ENCODE assay signal across 1 cellular context in the genomic region with DNA sequence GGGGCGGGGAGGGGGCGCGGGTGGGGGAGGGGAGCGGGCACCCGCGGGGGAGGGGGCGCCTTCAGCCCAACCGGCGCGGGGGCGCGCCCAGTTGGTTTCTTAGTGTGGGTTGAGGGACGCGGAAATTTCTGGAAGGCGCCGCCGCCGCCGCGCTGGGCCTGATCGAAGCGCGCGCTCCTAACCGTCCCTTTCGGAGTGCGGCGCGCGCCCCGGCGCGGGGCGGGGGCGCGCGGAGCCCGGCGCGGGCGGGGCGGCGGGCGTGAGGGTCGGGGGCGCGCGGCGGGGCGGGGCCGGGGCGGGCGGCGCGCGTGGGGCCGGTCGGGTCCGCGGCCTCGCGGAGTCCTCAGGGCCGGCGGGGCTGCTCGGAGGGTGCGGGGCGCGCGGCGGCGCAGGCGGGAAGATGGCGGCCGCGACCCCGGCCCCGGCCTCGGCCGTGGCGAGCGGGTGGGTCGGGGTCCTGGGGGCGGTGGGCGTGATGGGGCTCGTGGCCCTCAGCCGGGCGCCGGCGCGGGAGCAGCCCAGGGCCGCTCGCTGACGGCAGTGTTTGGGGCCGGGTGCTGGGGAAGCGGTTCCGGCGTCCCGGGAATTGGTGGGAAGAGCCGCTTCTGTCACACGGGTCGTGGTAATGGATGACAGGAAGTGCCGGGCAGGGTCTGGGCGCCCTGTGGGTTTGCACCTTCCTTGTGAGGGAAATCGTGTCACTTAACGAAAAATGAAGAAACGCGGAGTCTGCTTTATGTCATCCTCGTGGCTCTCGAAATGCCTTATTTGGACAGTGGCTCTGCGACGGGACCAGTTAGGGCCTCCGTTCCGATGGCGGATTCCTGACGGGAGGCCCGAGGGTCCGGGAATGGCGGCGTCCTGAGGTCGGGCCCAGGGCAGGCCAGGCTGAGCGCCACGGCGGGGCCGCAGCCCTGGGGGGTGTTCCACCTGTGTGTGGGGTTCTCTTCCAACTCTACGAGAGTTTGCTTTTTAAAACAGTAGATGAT.
TF ChIP-seq lines count a peak whose summit lies in the region.

No MANE protein-coding gene starts in this region.

TF ChIP-seq in K562, 482 proteins besides CTCF, POLR2A, EP300 and RAD21 (continued from another document and continues in another):
- TF ChIP-seq, protein P1, sequence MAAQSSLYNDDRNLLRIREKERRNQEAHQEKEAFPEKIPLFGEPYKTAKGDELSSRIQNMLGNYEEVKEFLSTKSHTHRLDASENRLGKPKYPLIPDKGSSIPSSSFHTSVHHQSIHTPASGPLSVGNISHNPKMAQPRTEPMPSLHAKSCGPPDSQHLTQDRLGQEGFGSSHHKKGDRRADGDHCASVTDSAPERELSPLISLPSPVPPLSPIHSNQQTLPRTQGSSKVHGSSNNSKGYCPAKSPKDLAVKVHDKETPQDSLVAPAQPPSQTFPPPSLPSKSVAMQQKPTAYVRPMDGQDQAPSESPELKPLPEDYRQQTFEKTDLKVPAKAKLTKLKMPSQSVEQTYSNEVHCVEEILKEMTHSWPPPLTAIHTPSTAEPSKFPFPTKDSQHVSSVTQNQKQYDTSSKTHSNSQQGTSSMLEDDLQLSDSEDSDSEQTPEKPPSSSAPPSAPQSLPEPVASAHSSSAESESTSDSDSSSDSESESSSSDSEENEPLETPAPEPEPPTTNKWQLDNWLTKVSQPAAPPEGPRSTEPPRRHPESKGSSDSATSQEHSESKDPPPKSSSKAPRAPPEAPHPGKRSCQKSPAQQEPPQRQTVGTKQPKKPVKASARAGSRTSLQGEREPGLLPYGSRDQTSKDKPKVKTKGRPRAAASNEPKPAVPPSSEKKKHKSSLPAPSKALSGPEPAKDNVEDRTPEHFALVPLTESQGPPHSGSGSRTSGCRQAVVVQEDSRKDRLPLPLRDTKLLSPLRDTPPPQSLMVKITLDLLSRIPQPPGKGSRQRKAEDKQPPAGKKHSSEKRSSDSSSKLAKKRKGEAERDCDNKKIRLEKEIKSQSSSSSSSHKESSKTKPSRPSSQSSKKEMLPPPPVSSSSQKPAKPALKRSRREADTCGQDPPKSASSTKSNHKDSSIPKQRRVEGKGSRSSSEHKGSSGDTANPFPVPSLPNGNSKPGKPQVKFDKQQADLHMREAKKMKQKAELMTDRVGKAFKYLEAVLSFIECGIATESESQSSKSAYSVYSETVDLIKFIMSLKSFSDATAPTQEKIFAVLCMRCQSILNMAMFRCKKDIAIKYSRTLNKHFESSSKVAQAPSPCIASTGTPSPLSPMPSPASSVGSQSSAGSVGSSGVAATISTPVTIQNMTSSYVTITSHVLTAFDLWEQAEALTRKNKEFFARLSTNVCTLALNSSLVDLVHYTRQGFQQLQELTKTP (IDR thresholded peaks at IDR 0.05; ENCODE audit: low read depth in 1 of 2, partially characterized antibody in 2 of 2) = peak in 1 of 2 experiments; percentile 36
- TF ChIP-seq ZNF174 (CRISPR knock-in tag; IDR thresholded peaks at IDR 0.05) (no peak), SNIP1 (IDR thresholded peaks at IDR 0.05; ENCODE audit: low read depth) (no peak), ZNF184 (CRISPR knock-in tag; IDR thresholded peaks at IDR 0.05) (no peak), SMARCC2 (IDR thresholded peaks at IDR 0.05; ENCODE audit: low read depth) (no peak), FOXJ2 (tag; IDR thresholded peaks at IDR 0.05) (0 out of 2 replicates have a peak, but pooled peaks have one; percentile 2), ZNF311 (CRISPR knock-in tag; IDR thresholded peaks at IDR 0.05) (0 out of 2 replicates have a peak, but pooled peaks have one; percentile 30), SIRT6 (IDR thresholded peaks at IDR 0.05; ENCODE audit: low read depth, low read length) (no peak), CAMTA2 (CRISPR knock-in tag; conservative IDR thresholded peaks at IDR 0.05) (0 out of 2 replicates have a peak, but pooled peaks have one; percentile 65), SMARCE1 (IDR thresholded peaks at IDR 0.05) (0 out of 2 replicates have a peak, but pooled peaks have one; percentile 27), ZNF551 (CRISPR knock-in tag; IDR thresholded peaks at IDR 0.05) (no peak), ATF7 (IDR thresholded peaks at IDR 0.05) (no peak; the same call in 1 of the 2 replicates), CC2D1A (IDR thresholded peaks at IDR 0.05) (no peak), ZBTB17 (CRISPR knock-in tag; IDR thresholded peaks at IDR 0.05) (peak; percentile 75; the same call in 1 of the 2 replicates), FOXA1 (IDR thresholded peaks at IDR 0.05; ENCODE audit: borderline replicate concordance) (no peak), FOXK1 (CRISPR knock-in tag; IDR thresholded peaks at IDR 0.05; ENCODE audit: borderline replicate concordance) (no peak), FOSL1 (tag; conservative IDR thresholded peaks at IDR 0.05) (0 out of 2 replicates have a peak, but pooled peaks have one; percentile 33), HIVEP1 (CRISPR knock-in tag; IDR thresholded peaks at IDR 0.05) (no peak), NFIC (IDR thresholded peaks at IDR 0.05) (no peak), ZNF165 (CRISPR knock-in tag; IDR thresholded peaks at IDR 0.05; ENCODE audit: borderline replicate concordance) (0 out of 2 replicates have a peak, but pooled peaks have one; percentile 71), U2AF2 (optimal IDR thresholded peaks at IDR 0.05; ENCODE audit: low read depth, low read length) (no peak), MAFF (IDR thresholded peaks at IDR 0.05; ENCODE audit: low read length) (no peak), TAF1 (IDR thresholded peaks at IDR 0.05; ENCODE audit: control insufficient read depth, extremely low read depth, insufficient read depth, low read length, severe bottlenecking) (peak; percentile 34), FUS (optimal IDR thresholded peaks at IDR 0.05; ENCODE audit: low read depth, low read length) (no peak), ZNF561 (CRISPR knock-in tag; conservative IDR thresholded peaks at IDR 0.05) (no peak)
- TF ChIP-seq, protein P2, sequence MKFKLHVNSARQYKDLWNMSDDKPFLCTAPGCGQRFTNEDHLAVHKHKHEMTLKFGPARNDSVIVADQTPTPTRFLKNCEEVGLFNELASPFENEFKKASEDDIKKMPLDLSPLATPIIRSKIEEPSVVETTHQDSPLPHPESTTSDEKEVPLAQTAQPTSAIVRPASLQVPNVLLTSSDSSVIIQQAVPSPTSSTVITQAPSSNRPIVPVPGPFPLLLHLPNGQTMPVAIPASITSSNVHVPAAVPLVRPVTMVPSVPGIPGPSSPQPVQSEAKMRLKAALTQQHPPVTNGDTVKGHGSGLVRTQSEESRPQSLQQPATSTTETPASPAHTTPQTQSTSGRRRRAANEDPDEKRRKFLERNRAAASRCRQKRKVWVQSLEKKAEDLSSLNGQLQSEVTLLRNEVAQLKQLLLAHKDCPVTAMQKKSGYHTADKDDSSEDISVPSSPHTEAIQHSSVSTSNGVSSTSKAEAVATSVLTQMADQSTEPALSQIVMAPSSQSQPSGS (CRISPR knock-in tag; IDR thresholded peaks at IDR 0.05) = no peak
- TF ChIP-seq, protein P3, sequence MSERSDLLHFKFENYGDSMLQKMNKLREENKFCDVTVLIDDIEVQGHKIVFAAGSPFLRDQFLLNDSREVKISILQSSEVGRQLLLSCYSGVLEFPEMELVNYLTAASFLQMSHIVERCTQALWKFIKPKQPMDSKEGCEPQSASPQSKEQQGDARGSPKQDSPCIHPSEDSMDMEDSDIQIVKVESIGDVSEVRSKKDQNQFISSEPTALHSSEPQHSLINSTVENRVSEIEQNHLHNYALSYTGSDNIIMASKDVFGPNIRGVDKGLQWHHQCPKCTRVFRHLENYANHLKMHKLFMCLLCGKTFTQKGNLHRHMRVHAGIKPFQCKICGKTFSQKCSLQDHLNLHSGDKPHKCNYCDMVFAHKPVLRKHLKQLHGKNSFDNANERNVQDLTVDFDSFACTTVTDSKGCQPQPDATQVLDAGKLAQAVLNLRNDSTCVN (CRISPR knock-in tag; IDR thresholded peaks at IDR 0.05) = peak; percentile 50; the same call in 1 of the 2 replicates
- TF ChIP-seq, protein P4, sequence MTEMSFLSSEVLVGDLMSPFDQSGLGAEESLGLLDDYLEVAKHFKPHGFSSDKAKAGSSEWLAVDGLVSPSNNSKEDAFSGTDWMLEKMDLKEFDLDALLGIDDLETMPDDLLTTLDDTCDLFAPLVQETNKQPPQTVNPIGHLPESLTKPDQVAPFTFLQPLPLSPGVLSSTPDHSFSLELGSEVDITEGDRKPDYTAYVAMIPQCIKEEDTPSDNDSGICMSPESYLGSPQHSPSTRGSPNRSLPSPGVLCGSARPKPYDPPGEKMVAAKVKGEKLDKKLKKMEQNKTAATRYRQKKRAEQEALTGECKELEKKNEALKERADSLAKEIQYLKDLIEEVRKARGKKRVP (CRISPR knock-in tag; IDR thresholded peaks at IDR 0.05) = no peak
- TF ChIP-seq, protein P5, sequence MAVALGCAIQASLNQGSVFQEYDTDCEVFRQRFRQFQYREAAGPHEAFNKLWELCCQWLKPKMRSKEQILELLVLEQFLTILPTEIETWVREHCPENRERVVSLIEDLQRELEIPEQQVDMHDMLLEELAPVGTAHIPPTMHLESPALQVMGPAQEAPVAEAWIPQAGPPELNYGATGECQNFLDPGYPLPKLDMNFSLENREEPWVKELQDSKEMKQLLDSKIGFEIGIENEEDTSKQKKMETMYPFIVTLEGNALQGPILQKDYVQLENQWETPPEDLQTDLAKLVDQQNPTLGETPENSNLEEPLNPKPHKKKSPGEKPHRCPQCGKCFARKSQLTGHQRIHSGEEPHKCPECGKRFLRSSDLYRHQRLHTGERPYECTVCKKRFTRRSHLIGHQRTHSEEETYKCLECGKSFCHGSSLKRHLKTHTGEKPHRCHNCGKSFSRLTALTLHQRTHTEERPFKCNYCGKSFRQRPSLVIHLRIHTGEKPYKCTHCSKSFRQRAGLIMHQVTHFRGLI (CRISPR knock-in tag; IDR thresholded peaks at IDR 0.05) = no peak
- TF ChIP-seq, protein P6, sequence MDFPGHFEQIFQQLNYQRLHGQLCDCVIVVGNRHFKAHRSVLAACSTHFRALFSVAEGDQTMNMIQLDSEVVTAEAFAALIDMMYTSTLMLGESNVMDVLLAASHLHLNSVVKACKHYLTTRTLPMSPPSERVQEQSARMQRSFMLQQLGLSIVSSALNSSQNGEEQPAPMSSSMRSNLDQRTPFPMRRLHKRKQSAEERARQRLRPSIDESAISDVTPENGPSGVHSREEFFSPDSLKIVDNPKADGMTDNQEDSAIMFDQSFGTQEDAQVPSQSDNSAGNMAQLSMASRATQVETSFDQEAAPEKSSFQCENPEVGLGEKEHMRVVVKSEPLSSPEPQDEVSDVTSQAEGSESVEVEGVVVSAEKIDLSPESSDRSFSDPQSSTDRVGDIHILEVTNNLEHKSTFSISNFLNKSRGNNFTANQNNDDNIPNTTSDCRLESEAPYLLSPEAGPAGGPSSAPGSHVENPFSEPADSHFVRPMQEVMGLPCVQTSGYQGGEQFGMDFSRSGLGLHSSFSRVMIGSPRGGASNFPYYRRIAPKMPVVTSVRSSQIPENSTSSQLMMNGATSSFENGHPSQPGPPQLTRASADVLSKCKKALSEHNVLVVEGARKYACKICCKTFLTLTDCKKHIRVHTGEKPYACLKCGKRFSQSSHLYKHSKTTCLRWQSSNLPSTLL (IDR thresholded peaks at IDR 0.05) = no peak
- TF ChIP-seq, protein P7, sequence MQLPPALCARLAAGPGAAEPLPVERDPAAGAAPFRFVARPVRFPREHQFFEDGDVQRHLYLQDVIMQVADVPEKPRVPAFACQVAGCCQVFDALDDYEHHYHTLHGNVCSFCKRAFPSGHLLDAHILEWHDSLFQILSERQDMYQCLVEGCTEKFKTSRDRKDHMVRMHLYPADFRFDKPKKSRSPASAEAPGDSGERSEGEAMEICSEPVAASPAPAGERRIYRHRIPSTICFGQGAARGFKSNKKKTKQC (CRISPR knock-in tag; IDR thresholded peaks at IDR 0.05) = peak; percentile 32; the same call in 1 of the 2 replicates
- TF ChIP-seq, protein P8, sequence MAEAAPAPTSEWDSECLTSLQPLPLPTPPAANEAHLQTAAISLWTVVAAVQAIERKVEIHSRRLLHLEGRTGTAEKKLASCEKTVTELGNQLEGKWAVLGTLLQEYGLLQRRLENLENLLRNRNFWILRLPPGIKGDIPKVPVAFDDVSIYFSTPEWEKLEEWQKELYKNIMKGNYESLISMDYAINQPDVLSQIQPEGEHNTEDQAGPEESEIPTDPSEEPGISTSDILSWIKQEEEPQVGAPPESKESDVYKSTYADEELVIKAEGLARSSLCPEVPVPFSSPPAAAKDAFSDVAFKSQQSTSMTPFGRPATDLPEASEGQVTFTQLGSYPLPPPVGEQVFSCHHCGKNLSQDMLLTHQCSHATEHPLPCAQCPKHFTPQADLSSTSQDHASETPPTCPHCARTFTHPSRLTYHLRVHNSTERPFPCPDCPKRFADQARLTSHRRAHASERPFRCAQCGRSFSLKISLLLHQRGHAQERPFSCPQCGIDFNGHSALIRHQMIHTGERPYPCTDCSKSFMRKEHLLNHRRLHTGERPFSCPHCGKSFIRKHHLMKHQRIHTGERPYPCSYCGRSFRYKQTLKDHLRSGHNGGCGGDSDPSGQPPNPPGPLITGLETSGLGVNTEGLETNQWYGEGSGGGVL (CRISPR knock-in tag; IDR thresholded peaks at IDR 0.05) = no peak
- TF ChIP-seq, protein P9, sequence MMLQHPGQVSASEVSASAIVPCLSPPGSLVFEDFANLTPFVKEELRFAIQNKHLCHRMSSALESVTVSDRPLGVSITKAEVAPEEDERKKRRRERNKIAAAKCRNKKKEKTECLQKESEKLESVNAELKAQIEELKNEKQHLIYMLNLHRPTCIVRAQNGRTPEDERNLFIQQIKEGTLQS (IDR thresholded peaks at IDR 0.05) = no peak
- TF ChIP-seq, protein P9 (CRISPR knock-in tag; conservative IDR thresholded peaks at IDR 0.05) = no peak
- TF ChIP-seq, protein P10, sequence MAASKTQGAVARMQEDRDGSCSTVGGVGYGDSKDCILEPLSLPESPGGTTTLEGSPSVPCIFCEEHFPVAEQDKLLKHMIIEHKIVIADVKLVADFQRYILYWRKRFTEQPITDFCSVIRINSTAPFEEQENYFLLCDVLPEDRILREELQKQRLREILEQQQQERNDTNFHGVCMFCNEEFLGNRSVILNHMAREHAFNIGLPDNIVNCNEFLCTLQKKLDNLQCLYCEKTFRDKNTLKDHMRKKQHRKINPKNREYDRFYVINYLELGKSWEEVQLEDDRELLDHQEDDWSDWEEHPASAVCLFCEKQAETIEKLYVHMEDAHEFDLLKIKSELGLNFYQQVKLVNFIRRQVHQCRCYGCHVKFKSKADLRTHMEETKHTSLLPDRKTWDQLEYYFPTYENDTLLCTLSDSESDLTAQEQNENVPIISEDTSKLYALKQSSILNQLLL (CRISPR knock-in tag; IDR thresholded peaks at IDR 0.05; ENCODE audit: borderline replicate concordance) = no peak
- TF ChIP-seq, protein P11, sequence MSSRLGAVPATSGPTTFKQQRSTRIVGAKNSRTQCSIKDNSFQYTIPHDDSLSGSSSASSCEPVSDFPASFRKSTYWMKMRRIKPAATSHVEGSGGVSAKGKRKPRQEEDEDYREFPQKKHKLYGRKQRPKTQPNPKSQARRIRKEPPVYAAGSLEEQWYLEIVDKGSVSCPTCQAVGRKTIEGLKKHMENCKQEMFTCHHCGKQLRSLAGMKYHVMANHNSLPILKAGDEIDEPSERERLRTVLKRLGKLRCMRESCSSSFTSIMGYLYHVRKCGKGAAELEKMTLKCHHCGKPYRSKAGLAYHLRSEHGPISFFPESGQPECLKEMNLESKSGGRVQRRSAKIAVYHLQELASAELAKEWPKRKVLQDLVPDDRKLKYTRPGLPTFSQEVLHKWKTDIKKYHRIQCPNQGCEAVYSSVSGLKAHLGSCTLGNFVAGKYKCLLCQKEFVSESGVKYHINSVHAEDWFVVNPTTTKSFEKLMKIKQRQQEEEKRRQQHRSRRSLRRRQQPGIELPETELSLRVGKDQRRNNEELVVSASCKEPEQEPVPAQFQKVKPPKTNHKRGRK (tag; IDR thresholded peaks at IDR 0.05) = no peak
